In the genomic region with DNA sequence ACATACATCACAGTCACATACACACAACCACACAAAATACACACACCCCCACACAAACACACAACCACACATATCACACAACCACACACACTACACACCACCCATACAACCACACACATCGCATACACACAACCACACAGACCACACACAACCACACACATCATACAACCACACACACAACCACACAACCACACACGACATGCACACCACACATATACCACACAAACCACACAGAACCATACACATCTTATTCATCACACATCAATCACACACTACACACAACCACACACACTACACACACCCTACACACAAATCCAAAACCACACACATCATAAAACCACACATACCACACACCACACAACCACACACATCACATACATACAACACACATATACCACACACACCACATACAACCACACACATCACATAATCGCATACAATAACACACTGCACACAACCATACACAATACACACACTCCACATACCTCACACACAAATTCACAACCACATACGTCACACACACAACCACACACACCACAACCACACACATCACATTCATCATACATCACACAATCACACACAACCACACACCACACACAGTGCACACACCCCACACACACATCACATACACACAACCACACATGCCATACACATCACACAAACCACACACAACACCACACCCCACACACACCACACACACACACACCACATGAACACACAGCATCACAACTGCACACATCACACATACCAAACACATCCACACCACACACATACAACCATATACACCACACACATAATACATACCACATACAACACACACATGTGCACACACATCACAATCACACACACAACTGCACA, we compare ENCODE assay signal across 19 cellular contexts. TPM values are rescaled to one million over a fixed set of nuclear protein-coding genes. Genes with fewer than 3 reads are reported as not detected.
A peak's percentile ranks its signal among the peaks of the same experiment; 100 is the strongest.
DNase-seq lines count a peak whose midpoint lies in the region; ATAC-seq, FAIRE-seq and TF ChIP-seq lines count a peak whose summit lies in the region.
"Had no signal": no experiment of that assay in that cellular context is flagged by ENCODE, and none has a peak within 500 bp of the region (broad histone marks: within the 10 kb centered on the region; RNA-seq: fewer than 3 reads in every experiment).

No MANE protein-coding gene starts in this region.

- CTCF ChIA-PET in activated naive CD4-positive, alpha-beta T cell treated with anti-CD3 and anti-CD28 coated beads, Interleukin-2, amount 10 ng/mL, durations not matched to agents 7 days and 5 days (lab: Charles Lee): no interaction called here
- CTCF ChIA-PET in HCT116 (lab: Charles Lee): no interaction called here
- CTCF ChIA-PET in HepG2 (lab: Yijun Ruan, JAX; ENCODE audit: low intra/inter-chr PET ratio, low total read pairs): no interaction called here

- H3K4me3 Mint-ChIP-seq in activated naive CD4-positive, alpha-beta T cell treated with anti-CD3 and anti-CD28 coated beads, Interleukin-2, amount 10 ng/mL, durations not matched to agents 7 days and 5 days: no peak overlapping the region
- H3K4me3 Mint-ChIP-seq: CD8-positive, alpha-beta memory T cell; stimulated activated naive CD8-positive, alpha-beta T cell treated with anti-CD3 and anti-CD28 coated beads, Interleukin-15, Interleukin-2, amounts not matched to agents 100 ng/mL and 50 ng/mL, for 24 hours; T-helper 17 cell had no signal

- no peaks in the 10 kb centered on the region for H4K20me1 ChIP-seq in HCT116 (ENCODE audit: insufficient read depth)
- no peaks in the 10 kb centered on the region for H4K20me1 ChIP-seq in HepG2 (ENCODE audit: insufficient read depth, low read length)

- H3K9me2 ChIP-seq in HCT116 (ENCODE audit: insufficient read depth): no peaks in the 10 kb centered on the region

- TF ChIP-seq POLR2A in HCT116 (IDR thresholded peaks at IDR 0.05; ENCODE audit: borderline replicate concordance, extremely low read depth, insufficient read depth, insufficient read length): no peak
- TF ChIP-seq POLR2A in HepG2 (IDR thresholded peaks at IDR 0.05; ENCODE audit: insufficient read depth in 1 of 2, low read depth in 2 of 2, low read length in 2 of 2): no peak

- FAIRE-seq in HepG2 (lab: Jason Lieb, UNC): peak; percentile 83

- H3K4me3 ChIP-seq in HCT116 (replicated peaks in 1 of 2; ENCODE audit: low read depth in 1 of 2, low read length in 2 of 2) (no peak overlapping the region), HepG2 (replicated peaks in 1 of 3; ENCODE audit: insufficient read depth in 1 of 3, low read depth in 2 of 3, low read length in 3 of 3) (no peak overlapping the region)
- H3K4me3 ChIP-seq: left lung had no signal

- peak overlapping the region; percentile 65; the same call in 1 of the 2 replicates for H3K27ac ChIP-seq in HCT116 (ENCODE audit: low read depth, low read length)
- H3K27ac ChIP-seq in HepG2 (ENCODE audit: extremely low read length, insufficient read depth, low read length): no peak overlapping the region
- H3K27ac ChIP-seq: left lung, neutrophil had no signal

- H3K9me3 ChIP-seq in HCT116 (ENCODE audit: control insufficient read depth in 1 of 2, insufficient read depth in 1 of 2, low read depth in 1 of 2, low read length in 2 of 2) (peaks cover 0 to 4% of the 10 kb centered on the region in 2 experiments; a peak in 1 of 4 replicates), HepG2 (ENCODE audit: low read length) (no peaks in the 10 kb centered on the region)
- H3K9me3 ChIP-seq: left lung, neutrophil had no signal

- TF ChIP-seq EP300 in HepG2 (IDR thresholded peaks at IDR 0.05; ENCODE audit: low read depth in 2 of 2, low read length in 2 of 2): no peak
- TF ChIP-seq EP300 in HepG2 (CRISPR knock-in tag; IDR thresholded peaks at IDR 0.05; ENCODE audit: borderline replicate concordance): no peak

- H3K4me1 ChIP-seq in HCT116 (ENCODE audit: control insufficient read depth in 1 of 2, insufficient read depth in 2 of 2, low read length in 2 of 2): peaks cover 29 to 45% of the 10 kb centered on the region in 2 experiments
- peaks cover 12% of the 10 kb centered on the region for H3K4me1 ChIP-seq in HepG2 (ENCODE audit: insufficient read depth, low read length)

- intact Hi-C loops in HCT116 (cut with micrococcal nuclease): no loop called here
- intact Hi-C loops in HepG2 (cut with micrococcal nuclease; ENCODE audit: unreplicated experiment): no loop called here

- H3K36me3 ChIP-seq in HCT116 (ENCODE audit: control insufficient read depth in 1 of 2, insufficient read depth in 2 of 2, low read length in 2 of 2) (no peaks in the 10 kb centered on the region), HepG2 (replicated peaks in 1 of 2; ENCODE audit: control insufficient read depth in 1 of 2, insufficient read depth in 2 of 2, low read length in 2 of 2) (no peaks in the 10 kb centered on the region)
- H3K36me3 ChIP-seq: left lung, neutrophil had no signal

- H3K79me2 ChIP-seq in HCT116 (ENCODE audit: insufficient read depth, low read length) (no peaks in the 10 kb centered on the region), HepG2 (ENCODE audit: insufficient read depth, low read length) (no peaks in the 10 kb centered on the region)

- peak; percentile 5 for DNase-seq in activated naive CD4-positive, alpha-beta T cell treated with anti-CD3 and anti-CD28 coated beads, Interleukin-2, amount 10 ng/mL, durations not matched to agents 7 days and 5 days
- DNase-seq in activated naive CD4-positive, alpha-beta T cell treated with anti-CD3 and anti-CD28 coated beads, Interleukin-2, amount 50 U/mL, for 16 hours: no peak
- DNase-seq in HCT116 (ENCODE audit: low read depth, low spot score) (peak; percentile 26), amniotic epithelial cell (ENCODE audit: low read depth) (peak; percentile 57), HepG2 (ENCODE audit: low spot score) (no peak), NCI-H1092 (lab: John Stamatoyannopoulos, UW) (no peak), GF-D8 (lab: John Stamatoyannopoulos, UW) (no peak)
- DNase-seq: GOT3; MM.1S; NCI-H1694; NK-92 treated with Interleukin-12 subunit alpha and Interleukin-12 subunit beta, amount 100 ng/mL, for 24 hours; SHP77 treated with DMSO at 0.1 percent for 48 hours had no signal

- no peaks in the 10 kb centered on the region for H3K9me3 Mint-ChIP-seq in activated naive CD4-positive, alpha-beta T cell treated with anti-CD3 and anti-CD28 coated beads, Interleukin-2, amount 10 ng/mL, durations not matched to agents 7 days and 5 days
- H3K9me3 Mint-ChIP-seq: CD8-positive, alpha-beta memory T cell; stimulated activated naive CD8-positive, alpha-beta T cell treated with anti-CD3 and anti-CD28 coated beads, Interleukin-15, Interleukin-2, amounts not matched to agents 100 ng/mL and 50 ng/mL, for 24 hours had no signal

- TF ChIP-seq CTCF in HCT116 (IDR thresholded peaks at IDR 0.05 in 2 of 3, conservative IDR thresholded peaks at IDR 0.05 in 1 of 3; ENCODE audit: borderline replicate concordance in 1 of 3, insufficient read depth in 1 of 3, low read depth in 2 of 3, low read length in 2 of 3) (no peak), HepG2 (CRISPR knock-in tag; IDR thresholded peaks at IDR 0.05) (no peak)

- WGBS in HepG2 (ENCODE audit: low lambda C conversion rate): 58% methylated on average over 4 of the region's 4 CpGs

- BruUV-seq in HCT116 (replicated peaks; lab: Mats Ljungman, UMichigan) (no TSS peak), HepG2 (replicated peaks; lab: Mats Ljungman, UMichigan) (no TSS peak)

- TF ChIP-seq RAD21 in HCT116 (IDR thresholded peaks at IDR 0.05; ENCODE audit: low read depth) (no peak), HepG2 (CRISPR knock-in tag; IDR thresholded peaks at IDR 0.05) (no peak)

- ATAC-seq in HCT116 (no peak), HepG2 (no peak), HG03045 (IDR thresholded peaks at IDR 0.05; ENCODE audit: unreplicated experiment) (no peak)
- ATAC-seq: T-helper 17 cell had no signal

- in situ Hi-C loops in HepG2 (cut with HindIII; ENCODE audit: extremely low pct_ligation_motif_present, low pct_unique_long_range_greater_than_20kb): no loop called here

- H3K27ac Mint-ChIP-seq in activated naive CD4-positive, alpha-beta T cell treated with anti-CD3 and anti-CD28 coated beads, Interleukin-2, amount 10 ng/mL, durations not matched to agents 7 days and 5 days: no peak overlapping the region
- H3K27ac Mint-ChIP-seq: CD8-positive, alpha-beta memory T cell; stimulated activated naive CD8-positive, alpha-beta T cell treated with anti-CD3 and anti-CD28 coated beads, Interleukin-15, Interleukin-2, amounts not matched to agents 100 ng/mL and 50 ng/mL, for 24 hours; T-helper 17 cell had no signal

- H3K4me2 ChIP-seq in HCT116 (ENCODE audit: low read length) (peak overlapping the region; percentile 56), HepG2 (ENCODE audit: low read depth, low read length) (no peak overlapping the region)

- H3K27me3 Mint-ChIP-seq in activated naive CD4-positive, alpha-beta T cell treated with anti-CD3 and anti-CD28 coated beads, Interleukin-2, amount 10 ng/mL, durations not matched to agents 7 days and 5 days: no peaks in the 10 kb centered on the region
- H3K27me3 Mint-ChIP-seq: CD8-positive, alpha-beta memory T cell; stimulated activated naive CD8-positive, alpha-beta T cell treated with anti-CD3 and anti-CD28 coated beads, Interleukin-15, Interleukin-2, amounts not matched to agents 100 ng/mL and 50 ng/mL, for 24 hours; T-helper 17 cell had no signal

- H3K9ac ChIP-seq in HCT116 (ENCODE audit: low read length) (no peak overlapping the region; the same call in 1 of the 2 replicates), HepG2 (ENCODE audit: insufficient read depth, low read depth, low read length) (no peak overlapping the region)

- H3K36me3 Mint-ChIP-seq in activated naive CD4-positive, alpha-beta T cell treated with anti-CD3 and anti-CD28 coated beads, Interleukin-2, amount 10 ng/mL, durations not matched to agents 7 days and 5 days: no peaks in the 10 kb centered on the region
- H3K36me3 Mint-ChIP-seq: CD8-positive, alpha-beta memory T cell had no signal

- RAD21 ChIA-PET in HCT116 (lab: Charles Lee; ENCODE audit: low non-redundant PET in 1 of 2, low total read pairs in 2 of 2, uncharacterized antibody in 2 of 2, unreplicated experiment in 2 of 2): no interaction called here

- H2AFZ ChIP-seq in HCT116 (ENCODE audit: low read depth, low read length, poor library complexity, severe bottlenecking) (no peak overlapping the region), HepG2 (ENCODE audit: low read length) (no peak overlapping the region)

- H3K27me3 ChIP-seq in HCT116 (ENCODE audit: insufficient read depth, low read length) (no peaks in the 10 kb centered on the region), HepG2 (ENCODE audit: control insufficient read depth in 1 of 2, insufficient read depth in 2 of 2, low read length in 2 of 2) (peaks cover 2 to 27% of the 10 kb centered on the region in 2 experiments; a peak in 2 of 5 replicates)
- H3K27me3 ChIP-seq: left lung had no signal

- POLR2A ChIA-PET in HCT116 (lab: Charles Lee): no interaction called here
- POLR2A ChIA-PET in HepG2 (lab: Yijun Ruan, JAX): no interaction called here

- H3K4me1 Mint-ChIP-seq in activated naive CD4-positive, alpha-beta T cell treated with anti-CD3 and anti-CD28 coated beads, Interleukin-2, amount 10 ng/mL, durations not matched to agents 7 days and 5 days: no peaks in the 10 kb centered on the region
- H3K4me1 Mint-ChIP-seq: CD8-positive, alpha-beta memory T cell; T-helper 17 cell had no signal

RNA-seq across cellular contexts. Expression of a gene that starts 30.4 kb away (rescaled TPM):
- total RNA-seq in HCT116 (2021; ENCODE audit: unreplicated experiment) (1.7 TPM), HepG2 (2016; rRNA removed; fragmentation: Illumina TruSeq; extraction: Trizol) (not detected in 2 replicates)
- polyA plus RNA-seq in HCT116 (2012): 1.0 TPM in 2 replicates
- not detected in 2 replicates for total RNA-seq in HepG2 (2016; cell fraction: cytosol; rRNA removed; fragmentation: Illumina TruSeq; extraction: Trizol; ENCODE audit: low read depth)
- not detected in 2 replicates for total RNA-seq in HepG2 (2016; cell fraction: insoluble cytoplasmic fraction; rRNA removed; fragmentation: Illumina TruSeq; extraction: Trizol)
- total RNA-seq in HepG2 (2016; cell fraction: membrane; rRNA removed; fragmentation: Illumina TruSeq; extraction: Trizol): not detected in 2 replicates
- total RNA-seq in HepG2 (2016; cell fraction: nucleus; rRNA removed; fragmentation: Illumina TruSeq; extraction: Trizol): not detected in 2 replicates
- polyA plus RNA-seq in HepG2 (2011; rRNA removed): not detected in 2 replicates
- polyA plus RNA-seq in HepG2 (2011; cell fraction: cytosol; rRNA removed): not detected in 2 replicates
- not detected in 2 replicates for polyA plus RNA-seq in HepG2 (2011; cell fraction: nucleus; rRNA removed)
- not detected in 2 replicates for polyA plus RNA-seq in HepG2 (2012)
- not detected in 2 replicates for polyA plus RNA-seq in HepG2 (2016; cell fraction: cytosol; fragmentation: Illumina TruSeq; extraction: Trizol; ENCODE audit: low read depth)
- polyA plus RNA-seq in HepG2 (2016; cell fraction: insoluble cytoplasmic fraction; fragmentation: Illumina TruSeq; extraction: Trizol; ENCODE audit: low read depth): not detected in 2 replicates
- not detected in 2 replicates for polyA plus RNA-seq in HepG2 (2016; cell fraction: membrane; fragmentation: Illumina TruSeq; extraction: Trizol; ENCODE audit: low read depth)
- polyA plus RNA-seq in HepG2 (2016; cell fraction: nucleus; fragmentation: Illumina TruSeq; extraction: Trizol; ENCODE audit: insufficient read depth, low read depth): not detected in 2 replicates
- not detected in 2 replicates for polyA minus RNA-seq in HepG2 (2011; rRNA and poly(A)+ RNA removed; ENCODE audit: low replicate concordance)
- polyA minus RNA-seq in HepG2 (2011; cell fraction: cytosol; rRNA and poly(A)+ RNA removed): not detected in 2 replicates
- polyA minus RNA-seq in HepG2 (2011; cell fraction: nucleus; rRNA and poly(A)+ RNA removed): not detected in 2 replicates
- total RNA-seq: CD8-positive, alpha-beta memory T cell; fibroblast of villous mesenchyme; T-helper 17 cell had no signal
- polyA plus RNA-seq: CD8-positive, alpha-beta memory T cell had no signal

RNA-seq across cellular contexts. Expression of a gene that starts 52.9 kb away (rescaled TPM):
- total RNA-seq in HCT116 (2021; ENCODE audit: unreplicated experiment): 1.6 TPM
- polyA plus RNA-seq in HCT116 (2012): 0.35 and 0.51 TPM in 2 replicates
- 0.24 and 0.38 TPM in 2 replicates for total RNA-seq in HepG2 (2016; rRNA removed; fragmentation: Illumina TruSeq; extraction: Trizol)
- total RNA-seq in HepG2 (2016; cell fraction: cytosol; rRNA removed; fragmentation: Illumina TruSeq; extraction: Trizol; ENCODE audit: low read depth): 0.40 TPM in 1 of 2 replicates, not detected in the other
- total RNA-seq in HepG2 (2016; cell fraction: insoluble cytoplasmic fraction; rRNA removed; fragmentation: Illumina TruSeq; extraction: Trizol): 0.19 and 0.34 TPM in 2 replicates
- 0.24 and 0.37 TPM in 2 replicates for total RNA-seq in HepG2 (2016; cell fraction: membrane; rRNA removed; fragmentation: Illumina TruSeq; extraction: Trizol)
- 0.43 and 0.47 TPM in 2 replicates for total RNA-seq in HepG2 (2016; cell fraction: nucleus; rRNA removed; fragmentation: Illumina TruSeq; extraction: Trizol)
- polyA plus RNA-seq in HepG2 (2011; rRNA removed): 0.24 and 0.29 TPM in 2 replicates
- polyA plus RNA-seq in HepG2 (2011; cell fraction: cytosol; rRNA removed): 0.13 and 0.15 TPM in 2 replicates
- 0.51 and 0.57 TPM in 2 replicates for polyA plus RNA-seq in HepG2 (2011; cell fraction: nucleus; rRNA removed)
- polyA plus RNA-seq in HepG2 (2012): 3.1 and 5.1 TPM in 2 replicates
- polyA plus RNA-seq in HepG2 (2016; cell fraction: cytosol; fragmentation: Illumina TruSeq; extraction: Trizol; ENCODE audit: low read depth): 0.25 TPM in 1 of 2 replicates, not detected in the other
- polyA plus RNA-seq in HepG2 (2016; cell fraction: insoluble cytoplasmic fraction; fragmentation: Illumina TruSeq; extraction: Trizol; ENCODE audit: low read depth): 0.30 and 0.46 TPM in 2 replicates
- 0.15 and 0.24 TPM in 2 replicates for polyA plus RNA-seq in HepG2 (2016; cell fraction: membrane; fragmentation: Illumina TruSeq; extraction: Trizol; ENCODE audit: low read depth)
- polyA plus RNA-seq in HepG2 (2016; cell fraction: nucleus; fragmentation: Illumina TruSeq; extraction: Trizol; ENCODE audit: insufficient read depth, low read depth): 0.45 and 1.1 TPM in 2 replicates
- 0.70 and 0.86 TPM in 2 replicates for polyA minus RNA-seq in HepG2 (2011; rRNA and poly(A)+ RNA removed; ENCODE audit: low replicate concordance)
- polyA minus RNA-seq in HepG2 (2011; cell fraction: cytosol; rRNA and poly(A)+ RNA removed): not detected in 2 replicates
- polyA minus RNA-seq in HepG2 (2011; cell fraction: nucleus; rRNA and poly(A)+ RNA removed): 1.9 and 2.8 TPM in 2 replicates

Comparison
In these comparisons a context has a peak if more than half of its experiments do, and no peak if none do; other contexts are left out.
1. DNase-seq: peak in activated naive CD4-positive, alpha-beta T cell treated with anti-CD3 and anti-CD28 coated beads, Interleukin-2, amount 10 ng/mL, durations not matched to agents 7 days and 5 days (single experiment), HCT116 (single experiment) and amniotic epithelial cell (single experiment); none in activated naive CD4-positive, alpha-beta T cell treated with anti-CD3 and anti-CD28 coated beads, Interleukin-2, amount 50 U/mL, for 16 hours (single experiment), HepG2 (single experiment), NCI-H1092 (single experiment) and GF-D8 (single experiment).